ENCODE assay signal across 12 cellular contexts in genomic region chr9:136863623-136864273, GRCh38. TPM values are rescaled to one million over a fixed set of nuclear protein-coding genes. Genes with fewer than 3 reads are reported as not detected.
DNase-seq lines count a peak whose midpoint lies in the region; TF ChIP-seq lines count a peak whose summit lies in the region.
"Had no signal": no experiment of that assay in that cellular context is flagged by ENCODE, and none has a peak within 500 bp of the region (broad histone marks: within the 10 kb centered on the region; RNA-seq: fewer than 3 reads in every experiment).

No MANE protein-coding gene starts in this region.

- H4K20me1 ChIP-seq in BLaER1 (peaks cover 68% of the 10 kb centered on the region), Loucy (ENCODE audit: insufficient read depth, low read length, poor library complexity, severe bottlenecking) (peaks cover 27% of the 10 kb centered on the region), hepatocyte (ENCODE audit: insufficient read depth, poor library complexity, severe bottlenecking) (peaks cover 14% of the 10 kb centered on the region)

- H3K36me3 ChIP-seq in BLaER1 (peaks cover 59% of the 10 kb centered on the region), Loucy (ENCODE audit: insufficient read depth, low read length) (peaks cover 22% of the 10 kb centered on the region; the same call in 1 of the 2 replicates), hepatocyte (replicated peaks; ENCODE audit: insufficient read depth, low read depth) (no peaks in the 10 kb centered on the region)

- H3K9me3 Mint-ChIP-seq in MCF 10A (ENCODE audit: unreplicated experiment): no peaks in the 10 kb centered on the region
- H3K9me3 Mint-ChIP-seq: naive thymus-derived CD4-positive, alpha-beta T cell had no signal

- H3K4me3 Mint-ChIP-seq in MCF 10A (ENCODE audit: unreplicated experiment): no peak overlapping the region

- H3K9me2 ChIP-seq in Loucy (replicated peaks; ENCODE audit: low read depth, low read length): no peaks in the 10 kb centered on the region
- H3K9me2 ChIP-seq in hepatocyte (replicated peaks; ENCODE audit: insufficient read depth): no peaks in the 10 kb centered on the region

- DNase-seq in hepatocyte (ENCODE audit: low spot score) (no peak), DMS53 (lab: John Stamatoyannopoulos, UW) (no peak), MCF 10A (ENCODE audit: unreplicated experiment) (no peak)
- DNase-seq in stimulated activated naive CD4-positive, alpha-beta T cell (lab: John Stamatoyannopoulos, UW): no peak
- DNase-seq: NCI-H82; RPMI8226; stimulated activated CD4-positive, alpha-beta T cell treated with anti-CD3 and anti-CD28 coated beads, Interleukin-1b, Interleukin-23, amount 100 ng/mL, for 48 hours had no signal

- peaks cover 6% of the 10 kb centered on the region for H3K4me1 Mint-ChIP-seq in MCF 10A (ENCODE audit: insufficient read depth, unreplicated experiment)

- no peak overlapping the region for H3K4me3 ChIP-seq in BLaER1
- H3K4me3 ChIP-seq in Loucy (ENCODE audit: low read length, poor library complexity, severe bottlenecking): peak overlapping the region; percentile 35
- no peak overlapping the region for H3K4me3 ChIP-seq in hepatocyte
- H3K4me3 ChIP-seq: body of pancreas, right atrium auricular region had no signal

- H3K27me3 ChIP-seq in BLaER1 (no peaks in the 10 kb centered on the region), Loucy (ENCODE audit: insufficient read depth, low read length, poor library complexity, severe bottlenecking) (no peaks in the 10 kb centered on the region), hepatocyte (no peaks in the 10 kb centered on the region)
- H3K27me3 ChIP-seq: body of pancreas, right atrium auricular region had no signal

- CTCF ChIA-PET in MCF 10A (lab: Yijun Ruan, JAX): interaction anchor here (0.6 kb wide), 1 partner anchor 10 kb away, joined by 3 read pairs; no protein-coding TSS in a partner anchor

- BruUV-seq in MCF 10A (replicated peaks; lab: Mats Ljungman, UMichigan): no TSS peak

- no peak overlapping the region for H2AFZ ChIP-seq in Loucy (ENCODE audit: low read length)
- H2AFZ ChIP-seq in hepatocyte: no peak overlapping the region

- H3K4me1 ChIP-seq in BLaER1 (peaks cover 66% of the 10 kb centered on the region), Loucy (ENCODE audit: insufficient read depth, low read length, poor library complexity, severe bottlenecking) (peaks cover 17% of the 10 kb centered on the region), hepatocyte (ENCODE audit: insufficient read depth) (peaks cover 25% of the 10 kb centered on the region)

- H3K9ac ChIP-seq in BLaER1: peak overlapping the region; percentile 92; the same call in 1 of the 2 replicates
- peak overlapping the region; percentile 96 for H3K9ac ChIP-seq in Loucy (ENCODE audit: low read depth, low read length, poor library complexity, severe bottlenecking)

- no peak for TF ChIP-seq CTCF in Loucy (conservative IDR thresholded peaks at IDR 0.05; ENCODE audit: low read length)
- no peak for TF ChIP-seq CTCF in hepatocyte (IDR thresholded peaks at IDR 0.05; ENCODE audit: poor library complexity)
- no peak for TF ChIP-seq CTCF in MCF 10A (IDR thresholded peaks at IDR 0.05; ENCODE audit: unreplicated experiment)

- H3F3A ChIP-seq in Loucy (ENCODE audit: low read depth): no peaks in the 10 kb centered on the region

- 95% methylated on average over 12 of the region's 12 CpGs for WGBS in hepatocyte (ENCODE audit: low lambda C conversion rate, missing lambda C conversion rate)

- H3K4me2 ChIP-seq in BLaER1 (peak overlapping the region; percentile 94; the same call in 1 of the 2 replicates), Loucy (ENCODE audit: low read depth, low read length, poor library complexity, severe bottlenecking) (peak overlapping the region; percentile 100), hepatocyte (peak overlapping the region; percentile 97)

- POLR2A ChIA-PET in MCF 10A (lab: Yijun Ruan, JAX): interaction anchor here (1.2 kb wide), 1 partner anchor 8 kb away, joined by 3 read pairs; no protein-coding TSS in a partner anchor

- no peak overlapping the region for H3K27ac ChIP-seq in BLaER1
- no peak overlapping the region for H3K27ac ChIP-seq in hepatocyte
- H3K27ac ChIP-seq: body of pancreas, right atrium auricular region had no signal

- intact Hi-C loops in MCF 10A (cut with micrococcal nuclease): no loop called here

- peaks cover 42% of the 10 kb centered on the region for H3K36me3 Mint-ChIP-seq in MCF 10A (ENCODE audit: insufficient read depth, unreplicated experiment)

- H3K79me2 ChIP-seq in Loucy (ENCODE audit: insufficient read depth, low read length): peaks cover 47% of the 10 kb centered on the region
- peaks cover 40% of the 10 kb centered on the region for H3K79me2 ChIP-seq in hepatocyte

- no peaks in the 10 kb centered on the region for H3K27me3 Mint-ChIP-seq in MCF 10A (ENCODE audit: insufficient read depth, unreplicated experiment)
- H3K27me3 Mint-ChIP-seq: naive thymus-derived CD4-positive, alpha-beta T cell had no signal

- H3K9me3 ChIP-seq in BLaER1 (peaks cover 12% of the 10 kb centered on the region; the same call in 1 of the 2 replicates), Loucy (ENCODE audit: insufficient read depth, low read depth, low read length) (no peaks in the 10 kb centered on the region), hepatocyte (ENCODE audit: low read depth) (peaks cover 5% of the 10 kb centered on the region)
- H3K9me3 ChIP-seq: body of pancreas, right atrium auricular region had no signal

- no peak overlapping the region for H3K27ac Mint-ChIP-seq in MCF 10A (ENCODE audit: low read depth, unreplicated experiment)

RNA-seq across cellular contexts. Expression of gene EDF1, which starts 2.4 kb away (rescaled TPM):
- 318 and 372 TPM in 2 replicates for total RNA-seq in hepatocyte
- 508 and 568 TPM in 2 replicates for polyA plus RNA-seq in hepatocyte
- 480 and 581 TPM in 2 replicates for total RNA-seq in MCF 10A (2022)

RNA-seq across cellular contexts. Expression of gene MAMDC4, which starts 11.6 kb away (rescaled TPM):
- total RNA-seq in hepatocyte (7.9 and 8.5 TPM in 2 replicates), MCF 10A (2022) (11.8 and 14.1 TPM in 2 replicates)
- 12.7 and 16.9 TPM in 2 replicates for polyA plus RNA-seq in hepatocyte

RNA-seq across cellular contexts. Expression of gene PHPT1, which starts 14.5 kb away (rescaled TPM):
- total RNA-seq in hepatocyte: 101 and 111 TPM in 2 replicates
- 384 and 390 TPM in 2 replicates for polyA plus RNA-seq in hepatocyte
- 173 and 193 TPM in 2 replicates for total RNA-seq in MCF 10A (2022)

RNA-seq across cellular contexts. Expression of gene AJM1, which starts 21.5 kb away (rescaled TPM):
- total RNA-seq in hepatocyte (2.0 and 3.0 TPM in 2 replicates), MCF 10A (2022) (5.6 and 5.7 TPM in 2 replicates)
- 7.2 and 7.7 TPM in 2 replicates for polyA plus RNA-seq in hepatocyte

RNA-seq across cellular contexts. Expression of gene TRAF2, which starts 22.6 kb away (rescaled TPM):
- total RNA-seq in hepatocyte (7.6 TPM in 2 replicates), MCF 10A (2022) (10.7 and 14.1 TPM in 2 replicates)
- 12.4 and 12.6 TPM in 2 replicates for polyA plus RNA-seq in hepatocyte
